ENCODE assay signal across 23 cellular contexts in the genomic region with DNA sequence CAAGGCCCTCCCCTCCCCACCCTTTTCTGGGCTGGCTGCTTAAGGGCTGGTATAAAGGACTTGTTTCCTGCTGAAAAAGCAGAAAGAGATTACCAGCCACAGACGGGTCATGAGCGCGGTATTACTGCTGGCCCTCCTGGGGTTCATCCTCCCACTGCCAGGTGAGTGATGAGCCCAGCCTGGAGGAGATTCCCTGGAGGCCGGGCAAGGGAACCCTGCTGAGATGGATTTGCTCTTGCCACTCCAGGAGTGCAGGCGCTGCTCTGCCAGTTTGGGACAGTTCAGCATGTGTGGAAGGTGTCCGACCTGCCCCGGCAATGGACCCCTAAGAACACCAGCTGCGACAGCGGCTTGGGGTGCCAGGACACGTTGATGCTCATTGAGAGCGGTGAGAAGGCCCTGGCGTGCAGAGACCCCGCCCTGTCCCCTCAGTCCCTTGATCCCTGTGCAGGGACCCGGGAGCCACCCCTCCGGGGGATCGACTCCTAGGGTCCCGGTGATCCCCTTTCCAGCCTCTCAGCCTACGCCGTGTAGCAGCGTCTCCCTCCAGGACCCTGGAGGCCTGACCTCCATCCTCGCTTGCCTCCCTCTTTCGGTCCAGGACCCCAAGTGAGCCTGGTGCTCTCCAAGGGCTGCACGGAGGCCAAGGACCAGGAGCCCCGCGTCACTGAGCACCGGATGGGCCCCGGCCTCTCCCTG. TPM values are rescaled to one million over a fixed set of nuclear protein-coding genes. Genes with fewer than 3 reads are reported as not detected.
DNase-seq lines count a peak whose midpoint lies in the region; ATAC-seq and TF ChIP-seq lines count a peak whose summit lies in the region.
"Had no signal": no experiment of that assay in that cellular context is flagged by ENCODE, and none has a peak within 500 bp of the region (broad histone marks: within the 10 kb centered on the region; RNA-seq: fewer than 3 reads in every experiment).

A gene with protein sequence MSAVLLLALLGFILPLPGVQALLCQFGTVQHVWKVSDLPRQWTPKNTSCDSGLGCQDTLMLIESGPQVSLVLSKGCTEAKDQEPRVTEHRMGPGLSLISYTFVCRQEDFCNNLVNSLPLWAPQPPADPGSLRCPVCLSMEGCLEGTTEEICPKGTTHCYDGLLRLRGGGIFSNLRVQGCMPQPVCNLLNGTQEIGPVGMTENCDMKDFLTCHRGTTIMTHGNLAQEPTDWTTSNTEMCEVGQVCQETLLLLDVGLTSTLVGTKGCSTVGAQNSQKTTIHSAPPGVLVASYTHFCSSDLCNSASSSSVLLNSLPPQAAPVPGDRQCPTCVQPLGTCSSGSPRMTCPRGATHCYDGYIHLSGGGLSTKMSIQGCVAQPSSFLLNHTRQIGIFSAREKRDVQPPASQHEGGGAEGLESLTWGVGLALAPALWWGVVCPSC (plus strand): TSS at position 81 of the 699 bp plus-strand sequence. CDS start 29 bp downstream, at position 110.

- H3K4me1 ChIP-seq in mononuclear cell (ENCODE audit: insufficient read depth, low read length) (peaks cover 11% of the 10 kb centered on the region), transverse colon (peaks cover 0 to 20% (median 11%) of the 10 kb centered on the region in 4 donors)
- H3K4me1 ChIP-seq: left lung, suprapubic skin had no signal

- no peak for ATAC-seq in CD4-positive, alpha-beta T cell (ENCODE audit: poor library complexity)
- ATAC-seq: heart right ventricle, left lung had no signal

- no peaks in the 10 kb centered on the region for H3K9me3 Mint-ChIP-seq in CD4-positive, alpha-beta T cell
- H3K9me3 Mint-ChIP-seq: activated naive CD4-positive, alpha-beta T cell treated with anti-CD3 and anti-CD28 coated beads for 36 hours had no signal

- H3K9me3 ChIP-seq in mononuclear cell (ENCODE audit: low read depth, low read length) (no peaks in the 10 kb centered on the region), transverse colon (no peaks in the 10 kb centered on the region)
- no peaks in the 10 kb centered on the region for H3K9me3 ChIP-seq in CD4-positive, alpha-beta T cell (ENCODE audit: control insufficient read depth, low read length)
- H3K9me3 ChIP-seq: heart right ventricle, left lung, suprapubic skin had no signal

- H3K36me3 Mint-ChIP-seq in CD4-positive, alpha-beta T cell (ENCODE audit: low read depth), result no peaks in the 10 kb centered on the region

- H3K4me1 Mint-ChIP-seq in CD4-positive, alpha-beta T cell (ENCODE audit: low read depth), result no peaks in the 10 kb centered on the region

- no peaks in the 10 kb centered on the region for H3K36me3 ChIP-seq in transverse colon
- H3K36me3 ChIP-seq: brain microvascular endothelial cell, heart right ventricle, left lung, suprapubic skin had no signal

- in situ Hi-C loops in transverse colon (cut with MboI; ENCODE audit: low pct_ligation_motif_present in 1 of 4, low pct_unique_long_range_greater_than_20kb in 1 of 4, low sequenced_read_pairs in 3 of 4), result no loop called here

- POLR2A ChIA-PET in CD4-positive, alpha-beta T cell (lab: Charles Lee), result no interaction called here

- H3K27me3 Mint-ChIP-seq in CD4-positive, alpha-beta T cell, result peaks cover 35% of the 10 kb centered on the region

- intact Hi-C loops in transverse colon (cut with DNase I; ENCODE audit: low total_unique reads), result no loop called here
- intact Hi-C loops in CD4-positive, alpha-beta T cell (cut with DNase I, micrococcal nuclease), result no loop called here

- peak within 1 kb of the TSS; percentile 21 to 61 (median 47) for H3K27ac ChIP-seq in transverse colon
- H3K27ac ChIP-seq in CD4-positive, alpha-beta T cell (ENCODE audit: low read depth, low read length), result no peak within 1 kb of the TSS
- H3K27ac ChIP-seq: 22Rv1, brain microvascular endothelial cell, dorsolateral prefrontal cortex, suprapubic skin had no signal

- H3K27ac Mint-ChIP-seq in CD4-positive, alpha-beta T cell, result no peak within 1 kb of the TSS
- H3K27ac Mint-ChIP-seq: activated naive CD4-positive, alpha-beta T cell treated with anti-CD3 and anti-CD28 coated beads for 36 hours had no signal

- no peak for TF ChIP-seq POLR2A in transverse colon (IDR thresholded peaks at IDR 0.05)

- TF ChIP-seq EP300 in transverse colon (IDR thresholded peaks at IDR 0.05; ENCODE audit: low read depth), result no peak

- DNase-seq in NCI-H82 (lab: John Stamatoyannopoulos, UW) (peak; percentile 16), NCI-H82 treated with DMSO at 0.1 percent for 48 hours (lab: John Stamatoyannopoulos, UW; ENCODE audit: unreplicated experiment) (no peak), cerebellar cortex (ENCODE audit: low spot score) (peak; percentile 48), transverse colon (no peak), NCI-H187 treated with DMSO at 0.1 percent for 48 hours (lab: John Stamatoyannopoulos, UW) (no peak), germinal center (ENCODE audit: low spot score) (no peak)
- DNase-seq in CD4-positive, alpha-beta T cell, result no peak
- DNase-seq: activated CD8-positive, alpha-beta memory T cell treated with anti-CD3 and anti-CD28 coated beads, Interleukin-2, amount 50 U/mL, for 48 hours; activated naive CD4-positive, alpha-beta T cell treated with anti-CD3 and anti-CD28 coated beads for 36 hours; brain microvascular endothelial cell; C1 segment of cervical spinal cord; dorsolateral prefrontal cortex; HCEC 1CT; heart right ventricle; left lung; NCI-H2081; NCI-H524; RPMI8226; stimulated activated CD4-positive, alpha-beta T cell treated with anti-CD3 and anti-CD28 coated beads, Interleukin-2, amount 100 ng/mL, for 24 hours had no signal

- CTCF ChIA-PET in CD4-positive, alpha-beta T cell (lab: Charles Lee), result no interaction called here

- no peak for TF ChIP-seq CTCF in transverse colon (IDR thresholded peaks at IDR 0.05)
- no peak for TF ChIP-seq CTCF in CD4-positive, alpha-beta T cell (IDR thresholded peaks at IDR 0.05)

- H3K4me3 Mint-ChIP-seq in CD4-positive, alpha-beta T cell, result no peak within 1 kb of the TSS
- H3K4me3 Mint-ChIP-seq: activated naive CD4-positive, alpha-beta T cell treated with anti-CD3 and anti-CD28 coated beads for 36 hours had no signal

- WGBS in transverse colon (ENCODE audit: low coverage in 1 of 2), 2 donors, result 63% methylated on average over 27 of the region's 27 CpGs; no CpG with 5 or more reads in 1 of the 2 donors

- H3K4me3 ChIP-seq in mononuclear cell (ENCODE audit: low read length) (peak within 1 kb of the TSS; percentile 8), transverse colon (no peak within 1 kb of the TSS)
- H3K4me3 ChIP-seq: suprapubic skin had no signal

- H3K27me3 ChIP-seq in mononuclear cell (ENCODE audit: insufficient read depth, low read length), result no peaks in the 10 kb centered on the region
- H3K27me3 ChIP-seq in transverse colon, result peaks cover 18% of the 10 kb centered on the region
- peaks cover 3% of the 10 kb centered on the region for H3K27me3 ChIP-seq in CD4-positive, alpha-beta T cell (ENCODE audit: control insufficient read depth, insufficient read depth, low read length)

RNA-seq across cellular contexts. Expression of the gene that starts here (rescaled TPM):
- total RNA-seq in mononuclear cell, result not detected
- total RNA-seq in transverse colon, result 100 to 1,000 TPM in 2 of 4 donors, 10 to 100 TPM in 2; 12.1 to 720 (median 82.6) TPM
- not detected for total RNA-seq in CD4-positive, alpha-beta T cell
- total RNA-seq: activated naive CD4-positive, alpha-beta T cell treated with anti-CD3 and anti-CD28 coated beads for 36 hours; Daoy had no signal

Comparison
In these comparisons a context has a peak if more than half of its experiments do, and no peak if none do; other contexts are left out.
1. RNA of the gene that starts here (total RNA-seq): 12.1 to 720 TPM in transverse colon; not detected in mononuclear cell (single experiment) and not detected in CD4-positive, alpha-beta T cell; every median in the first group is over 10 times any median in the second.
2. DNase-seq: peak in NCI-H82 (single experiment) and cerebellar cortex (single experiment); none in NCI-H82 treated with DMSO at 0.1 percent for 48 hours (single experiment), transverse colon (single experiment), NCI-H187 treated with DMSO at 0.1 percent for 48 hours (single experiment), CD4-positive, alpha-beta T cell (0 of 10) and germinal center (single experiment).